8 cellular contexts compared by ENCODE assay signal in genomic region chrX:15930585-15930984, GRCh38.
DNase-seq lines count a peak whose midpoint lies in the region; ATAC-seq and TF ChIP-seq lines count a peak whose summit lies in the region.
"Had no signal": no experiment of that assay in that cellular context is flagged by ENCODE, and none has a peak within 500 bp of the region (broad histone marks: within the 10 kb centered on the region; RNA-seq: fewer than 3 reads in every experiment).

No MANE protein-coding gene starts in this region.

- H3K4me3 ChIP-seq in LNCaP clone FGC (ENCODE audit: low read depth, low read length) (no peak overlapping the region), left lung (no peak overlapping the region)
- H3K4me3 ChIP-seq: tibial artery had no signal

- peak; percentile 25 for TF ChIP-seq CTCF in GM10248 (IDR thresholded peaks at IDR 0.05; ENCODE audit: control extremely low read depth, extremely low read depth, low read depth, missing control alignments)
- TF ChIP-seq CTCF in LNCaP clone FGC (IDR thresholded peaks at IDR 0.05; ENCODE audit: control insufficient read depth, extremely low read depth, insufficient read depth) = peak; percentile 39
- TF ChIP-seq CTCF in left lung (IDR thresholded peaks at IDR 0.05) = no peak

- H3K27me3 ChIP-seq in left lung = peaks cover 0 to 2% of the 10 kb centered on the region in 2 donors
- H3K27me3 ChIP-seq: tibial artery had no signal

- peak; percentile 25 for DNase-seq in GM10248 (ENCODE audit: extremely low spot score)
- DNase-seq in LNCaP clone FGC (ENCODE audit: low read depth) = peak; percentile 19
- peak; percentile 28 for DNase-seq in amniotic epithelial cell (ENCODE audit: low read depth)
- peak; percentile 32 for DNase-seq in myocyte (ENCODE audit: low read depth)
- DNase-seq in left lung = no peak
- no peak for DNase-seq in left lobe of liver (ENCODE audit: low spot score)
- DNase-seq: tibial artery had no signal

- H3K27ac ChIP-seq in left lung = no peak overlapping the region
- H3K27ac ChIP-seq: tibial artery had no signal

- H3K4me1 ChIP-seq in left lung = no peaks in the 10 kb centered on the region
- H3K4me1 ChIP-seq: tibial artery had no signal

- POLR2A ChIA-PET in GM10248 (lab: Yijun Ruan, JAX) = no interaction called here

- CTCF ChIA-PET in GM10248 (lab: Yijun Ruan, JAX) = interaction anchor here (0.9 to 2.4 kb wide), 8 partner anchors 12 to 282 kb away, joined by 3 to 10 read pairs (median 4); no protein-coding TSS in a partner anchor

- intact Hi-C loops in left lung (cut with DNase I) = no loop called here

- ATAC-seq in GM18907 (IDR thresholded peaks at IDR 0.05; ENCODE audit: unreplicated experiment) (no peak), left lung (no peak), left lobe of liver (no peak)

- no peaks in the 10 kb centered on the region for H3K9me3 ChIP-seq in left lung
- H3K9me3 ChIP-seq: tibial artery had no signal

- no peaks in the 10 kb centered on the region for H3K36me3 ChIP-seq in left lung
- H3K36me3 ChIP-seq: tibial artery had no signal

Comparison
In these comparisons a context has a peak if more than half of its experiments do, and no peak if none do; other contexts are left out.
1. DNase-seq: peak in GM10248 (single experiment), LNCaP clone FGC (single experiment), amniotic epithelial cell (single experiment) and myocyte (single experiment); none in left lung (0 of 2) and left lobe of liver (single experiment).
2. CTCF ChIP-seq: peak in GM10248 (single experiment) and LNCaP clone FGC (single experiment); none in left lung (0 of 2).